12 cellular contexts compared by ENCODE assay signal in genomic region chr3:23071758-23072157, GRCh38.
A peak's percentile ranks its signal among the peaks of the same experiment; 100 is the strongest.
DNase-seq lines count a peak whose midpoint lies in the region; ATAC-seq and TF ChIP-seq lines count a peak whose summit lies in the region.
"Had no signal": no experiment of that assay in that cellular context is flagged by ENCODE, and none has a peak within 500 bp of the region (broad histone marks: within the 10 kb centered on the region; RNA-seq: fewer than 3 reads in every experiment).

No MANE protein-coding gene starts in this region.

- peaks cover 9% of the 10 kb centered on the region for H3K4me1 ChIP-seq in left ventricle myocardium inferior

- H3K27ac ChIP-seq in left ventricle myocardium inferior (replicated peaks) = no peak overlapping the region
- peak overlapping the region; percentile 44 for H3K27ac ChIP-seq in temporal lobe (ENCODE audit: low read depth, low read length)
- H3K27ac ChIP-seq: 22Rv1 had no signal

- TF ChIP-seq CTCF in left ventricle myocardium inferior (IDR thresholded peaks at IDR 0.05; ENCODE audit: borderline replicate concordance) = no peak

- DNase-seq in Right ventricle myocardium inferior (ENCODE audit: missing footprints) (no peak), left ventricle myocardium inferior (no peak), SIG-M5 treated with dmso at 0.1 percent for 504 hours (lab: John Stamatoyannopoulos, UW; ENCODE audit: unreplicated experiment) (peak; percentile 65), NCI-H1436 treated with DMSO at 0.1 percent for 48 hours (lab: John Stamatoyannopoulos, UW) (no peak), RPMI8226 (no peak)
- DNase-seq in activated CD4-positive, alpha-beta T cell treated with anti-CD3 and anti-CD28 coated beads, Interleukin-2, amount 50 U/mL, for 4 hours = no peak
- DNase-seq: activated naive CD8-positive, alpha-beta T cell treated with anti-CD3 and anti-CD28 coated beads, Interleukin-2, amount 10 ng/mL, durations not matched to agents 7 days and 5 days; NCI-H1092 treated with DMSO at 0.1 percent for 48 hours had no signal

- H3K4me3 ChIP-seq in left ventricle myocardium inferior = no peak overlapping the region

- H3K27me3 ChIP-seq in left ventricle myocardium inferior (ENCODE audit: low read depth) = no peaks in the 10 kb centered on the region

- no peaks in the 10 kb centered on the region for H3K36me3 ChIP-seq in left ventricle myocardium inferior

- H3K9me3 ChIP-seq in left ventricle myocardium inferior (replicated peaks) = no peaks in the 10 kb centered on the region

- ATAC-seq in Right ventricle myocardium inferior = peak; percentile 48
- ATAC-seq in HG02981 (IDR thresholded peaks at IDR 0.05; ENCODE audit: unreplicated experiment) = peak; percentile 73
- ATAC-seq: esophagus mucosa had no signal

- intact Hi-C loops in Right ventricle myocardium inferior (cut with DNase I) (no loop called here), left ventricle myocardium inferior (cut with micrococcal nuclease) (no loop called here)
